21 cellular contexts compared by ENCODE assay signal in genomic region chr6:54315692-54316091, GRCh38. TPM values are rescaled to one million over a fixed set of nuclear protein-coding genes. Genes with fewer than 3 reads are reported as not detected.
DNase-seq lines count a peak whose midpoint lies in the region; ATAC-seq and TF ChIP-seq lines count a peak whose summit lies in the region.
"Had no signal": no experiment of that assay in that cellular context is flagged by ENCODE, and none has a peak within 500 bp of the region (broad histone marks: within the 10 kb centered on the region; RNA-seq: fewer than 3 reads in every experiment).

No MANE protein-coding gene starts in this region.

- H3K27me3 Mint-ChIP-seq in immature natural killer cell (ENCODE audit: low read depth in 3 of 3) = no peaks in the 10 kb centered on the region
- H3K27me3 Mint-ChIP-seq: CD4-positive, alpha-beta T cell had no signal

- H3K27ac Mint-ChIP-seq in immature natural killer cell = no peak overlapping the region
- H3K27ac Mint-ChIP-seq: CD4-positive, alpha-beta T cell; H9 had no signal

- DNase-seq in mammary epithelial cell = peak; percentile 24
- no peak for DNase-seq in breast epithelium (ENCODE audit: low spot score in 2 of 2)
- no peak for DNase-seq in RWPE2 (ENCODE audit: low spot score)
- DNase-seq in epithelial cell of proximal tubule (ENCODE audit: low read depth) = no peak
- DNase-seq in immature natural killer cell = no peak
- no peak for DNase-seq in iPS-NIHi11 (ENCODE audit: low spot score)
- no peak for DNase-seq in effector memory CD4-positive, alpha-beta T cell
- DNase-seq: AML-193; Caco-2; CD4-positive, alpha-beta T cell; DMS53; DND-41; EL; H9 had no signal

- H3K4me3 ChIP-seq in mammary epithelial cell (replicated peaks in 1 of 3; ENCODE audit: insufficient read depth in 1 of 3, low read depth in 2 of 3, low read length in 3 of 3) = no peak overlapping the region
- H3K4me3 ChIP-seq in breast epithelium = no peak overlapping the region
- H3K4me3 ChIP-seq in RWPE2 (ENCODE audit: severe bottlenecking) = no peak overlapping the region
- H3K4me3 ChIP-seq in epithelial cell of proximal tubule (ENCODE audit: low read depth, low read length) = peak overlapping the region; percentile 73
- no peak overlapping the region for H3K4me3 ChIP-seq in effector memory CD4-positive, alpha-beta T cell (ENCODE audit: insufficient read depth, low read depth, low read length, poor library complexity, severe bottlenecking)
- H3K4me3 ChIP-seq: A549, GM12878 had no signal

- H3K36me3 ChIP-seq in mammary epithelial cell (ENCODE audit: insufficient read depth, low read length) (no peaks in the 10 kb centered on the region), breast epithelium (no peaks in the 10 kb centered on the region), RWPE2 (ENCODE audit: low read depth) (no peaks in the 10 kb centered on the region)
- no peaks in the 10 kb centered on the region for H3K36me3 ChIP-seq in effector memory CD4-positive, alpha-beta T cell (ENCODE audit: control insufficient read depth, insufficient read depth, low read length)

- H3K36me3 Mint-ChIP-seq in immature natural killer cell = no peaks in the 10 kb centered on the region

- H3K27ac ChIP-seq in mammary epithelial cell (ENCODE audit: insufficient read depth, low read depth, low read length) (no peak overlapping the region), breast epithelium (no peak overlapping the region), RWPE2 (ENCODE audit: poor library complexity, severe bottlenecking) (no peak overlapping the region)
- no peak overlapping the region for H3K27ac ChIP-seq in effector memory CD4-positive, alpha-beta T cell (ENCODE audit: insufficient read depth, low read length, poor library complexity, severe bottlenecking)
- H3K27ac ChIP-seq: 22Rv1, A549, C4-2B had no signal

- dilution Hi-C loops in mammary epithelial cell (cut with HindIII; ENCODE audit: low sequenced_read_pairs) = no loop called here

- no peak overlapping the region for H3K4me2 ChIP-seq in mammary epithelial cell (ENCODE audit: insufficient read depth, low read depth, low read length)
- H3K4me2 ChIP-seq: A549 had no signal

- TF ChIP-seq CTCF in mammary epithelial cell (conservative IDR thresholded peaks at IDR 0.05 in 1 of 2, IDR thresholded peaks at IDR 0.05 in 1 of 2; ENCODE audit: extremely low read depth in 1 of 2, insufficient read depth in 1 of 2, low read depth in 1 of 2, low read length in 2 of 2) (no peak), breast epithelium (IDR thresholded peaks at IDR 0.05) (no peak), RWPE2 (IDR thresholded peaks at IDR 0.05; ENCODE audit: poor library complexity, severe bottlenecking) (no peak), epithelial cell of proximal tubule (conservative IDR thresholded peaks at IDR 0.05; ENCODE audit: low read depth, low read length) (no peak)

- in situ Hi-C loops in mammary epithelial cell (cut with MboI; ENCODE audit: low sequenced_read_pairs in 2 of 2) = no loop called here

- no peaks in the 10 kb centered on the region for H3K9me3 ChIP-seq in mammary epithelial cell (replicated peaks; ENCODE audit: insufficient read depth, low read length)
- H3K9me3 ChIP-seq in breast epithelium = no peaks in the 10 kb centered on the region
- peaks cover 2% of the 10 kb centered on the region for H3K9me3 ChIP-seq in RWPE2 (ENCODE audit: severe bottlenecking)
- no peaks in the 10 kb centered on the region for H3K9me3 ChIP-seq in effector memory CD4-positive, alpha-beta T cell (ENCODE audit: control insufficient read depth, low read length)
- H3K9me3 ChIP-seq: A549, Caco-2 had no signal

- H2AFZ ChIP-seq in mammary epithelial cell (ENCODE audit: low read depth, low read length) = no peak overlapping the region

- H3K9ac ChIP-seq in mammary epithelial cell (ENCODE audit: insufficient read depth, low read length) = no peak overlapping the region

- H3K4me3 Mint-ChIP-seq in immature natural killer cell = no peak overlapping the region
- H3K4me3 Mint-ChIP-seq: CD4-positive, alpha-beta T cell; H9 had no signal

- H3K79me2 ChIP-seq in mammary epithelial cell (ENCODE audit: insufficient read depth, low read length) = no peaks in the 10 kb centered on the region

- H3K27me3 ChIP-seq in mammary epithelial cell (ENCODE audit: insufficient read depth, low read length) (no peaks in the 10 kb centered on the region), breast epithelium (no peaks in the 10 kb centered on the region), RWPE2 (ENCODE audit: insufficient read depth, poor library complexity, severe bottlenecking) (no peaks in the 10 kb centered on the region)
- H3K27me3 ChIP-seq in effector memory CD4-positive, alpha-beta T cell (replicated peaks; ENCODE audit: control insufficient read depth, insufficient read depth, low read length, poor library complexity, severe bottlenecking) = no peaks in the 10 kb centered on the region

- 64% methylated on average over 6 of the region's 6 CpGs for WGBS in mammary epithelial cell (ENCODE audit: low coverage, missing lambda C conversion rate)

- BruUV-seq in mammary epithelial cell (replicated peaks; lab: Mats Ljungman, UMichigan) = no TSS peak

- no peaks in the 10 kb centered on the region for H3K4me1 ChIP-seq in mammary epithelial cell (ENCODE audit: insufficient read depth, low read length)
- no peaks in the 10 kb centered on the region for H3K4me1 ChIP-seq in breast epithelium
- H3K4me1 ChIP-seq in RWPE2 (ENCODE audit: insufficient read depth, poor library complexity, severe bottlenecking) = no peaks in the 10 kb centered on the region
- no peaks in the 10 kb centered on the region for H3K4me1 ChIP-seq in effector memory CD4-positive, alpha-beta T cell (ENCODE audit: control insufficient read depth, insufficient read depth, low read length, poor library complexity, severe bottlenecking)
- H3K4me1 ChIP-seq: A549, Caco-2 had no signal

- intact Hi-C loops in mammary epithelial cell (cut with micrococcal nuclease) (no loop called here), breast epithelium (cut with DNase I; ENCODE audit: low total_unique reads) (no loop called here)

- CTCF ChIA-PET in mammary epithelial cell (lab: Charles Lee; ENCODE audit: low non-redundant PET) = no interaction called here

- TF ChIP-seq POLR2A in breast epithelium (IDR thresholded peaks at IDR 0.05) = no peak

- H3K9me3 Mint-ChIP-seq in immature natural killer cell = peaks cover 0 to 11% (median 3%) of the 10 kb centered on the region in 6 donors
- H3K9me3 Mint-ChIP-seq: CD4-positive, alpha-beta T cell; H9 had no signal

- peak; percentile 35; the same call in 1 of the 3 replicates for ATAC-seq in RWPE2 (ENCODE audit: low read depth)
- ATAC-seq: A549 had no signal

- no peaks in the 10 kb centered on the region for H4K20me1 ChIP-seq in mammary epithelial cell (ENCODE audit: insufficient read depth, low read length)

- H3K4me1 Mint-ChIP-seq in immature natural killer cell = no peaks in the 10 kb centered on the region
- H3K4me1 Mint-ChIP-seq: H9 had no signal

RNA-seq across cellular contexts. Expression of gene TINAG, which starts 7.5 kb away (rescaled TPM):
- total RNA-seq in mammary epithelial cell = not detected
- not detected for polyA plus RNA-seq in mammary epithelial cell
- not detected for polyA minus RNA-seq in mammary epithelial cell
- total RNA-seq in breast epithelium = not detected
- 14.1 and 17.9 TPM in 2 replicates for total RNA-seq in epithelial cell of proximal tubule
- polyA plus RNA-seq in immature natural killer cell = not detected
- total RNA-seq: Caco-2; CD4-positive, alpha-beta T cell; G401; H1; H9 had no signal
- polyA plus RNA-seq: BJ, H1 had no signal

Comparison
In these comparisons a context has a peak if more than half of its experiments do, and no peak if none do; other contexts are left out.
1. RNA of gene TINAG, which starts 7.5 kb away (total RNA-seq): 14.1 to 17.9 TPM in epithelial cell of proximal tubule; not detected in mammary epithelial cell and not detected in breast epithelium; every median in the first group is over 10 times any median in the second.